In the genomic region with DNA sequence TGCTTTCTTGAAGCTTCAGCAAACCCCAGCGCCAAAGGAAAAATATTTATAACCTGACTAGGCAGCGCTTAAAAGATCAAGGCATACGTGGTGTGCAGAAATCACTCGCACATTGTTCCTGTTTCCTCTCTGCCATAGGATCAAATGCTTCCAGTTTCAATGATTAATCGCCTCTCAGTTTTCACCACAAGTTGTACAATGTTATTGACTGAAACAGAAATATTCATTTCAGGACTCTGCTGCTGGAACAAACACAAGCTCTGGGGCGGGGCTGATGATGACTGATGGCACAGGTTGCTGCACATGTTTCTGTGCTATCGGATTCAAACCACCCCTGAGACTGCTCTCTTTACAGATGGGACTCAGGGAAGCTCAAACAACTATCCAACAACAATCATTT, we compare ENCODE assay signal across 8 cellular contexts.
DNase-seq lines count a peak whose midpoint lies in the region; ATAC-seq and TF ChIP-seq lines count a peak whose summit lies in the region.

No MANE protein-coding gene starts in this region.

- H3K4me3 Mint-ChIP-seq in naive thymus-derived CD8-positive, alpha-beta T cell, result no peak overlapping the region

- H3K4me1 Mint-ChIP-seq in naive thymus-derived CD8-positive, alpha-beta T cell, result peaks cover 3 to 8% (median 4%) of the 10 kb centered on the region in 4 donors

- peaks cover 0 to 7% (median 0%) of the 10 kb centered on the region in 9 donors for H3K9me3 Mint-ChIP-seq in naive thymus-derived CD8-positive, alpha-beta T cell

- no peak overlapping the region for H3K4me3 ChIP-seq in brain microvascular endothelial cell (ENCODE audit: low read depth, low read length)

- peaks cover 13 to 51% (median 28%) of the 10 kb centered on the region in 5 donors for H3K27me3 Mint-ChIP-seq in naive thymus-derived CD8-positive, alpha-beta T cell

- peak; percentile 73 for DNase-seq in NOMO-1 treated with DMSO at 0.1 percent for 48 hours (lab: John Stamatoyannopoulos, UW; ENCODE audit: unreplicated experiment)
- peak; percentile 63 for DNase-seq in glomerular visceral epithelial cell (ENCODE audit: extremely low spot score)
- no peak for DNase-seq in naive thymus-derived CD8-positive, alpha-beta T cell
- no peak for DNase-seq in islet precursor cell
- no peak for DNase-seq in NCI-H1694 (lab: John Stamatoyannopoulos, UW)
- no peak for DNase-seq in brain microvascular endothelial cell

- no peak for TF ChIP-seq CTCF in brain microvascular endothelial cell (IDR thresholded peaks at IDR 0.05; ENCODE audit: low read depth, low read length, missing control alignments)

- ATAC-seq in GM18499 (IDR thresholded peaks at IDR 0.05; ENCODE audit: insufficient read depth, unreplicated experiment), result peak; percentile 85
- peak; percentile 82 for ATAC-seq in GM21786 (IDR thresholded peaks at IDR 0.05; ENCODE audit: unreplicated experiment)
- ATAC-seq in naive thymus-derived CD8-positive, alpha-beta T cell, result no peak

- H3K27ac Mint-ChIP-seq in naive thymus-derived CD8-positive, alpha-beta T cell, result no peak overlapping the region

- POLR2A ChIA-PET in naive thymus-derived CD8-positive, alpha-beta T cell (lab: Charles Lee), result no interaction called here

- H3K36me3 Mint-ChIP-seq in naive thymus-derived CD8-positive, alpha-beta T cell, result no peaks in the 10 kb centered on the region

- H3K27me3 ChIP-seq in brain microvascular endothelial cell (replicated peaks), result no peaks in the 10 kb centered on the region

- no peak overlapping the region for H3K27ac ChIP-seq in brain microvascular endothelial cell

- H3K36me3 ChIP-seq in brain microvascular endothelial cell (replicated peaks), result no peaks in the 10 kb centered on the region

- in situ Hi-C loops in brain microvascular endothelial cell (cut with HindIII; ENCODE audit: low pct_ligation_motif_present, low sequenced_read_pairs), result no loop called here

Comparison
In these comparisons a context has a peak if more than half of its experiments do, and no peak if none do; other contexts are left out.
1. ATAC-seq: peak in GM18499 (single experiment) and GM21786 (single experiment); none in naive thymus-derived CD8-positive, alpha-beta T cell (0 of 2).
2. DNase-seq: peak in NOMO-1 treated with DMSO at 0.1 percent for 48 hours (single experiment) and glomerular visceral epithelial cell (single experiment); none in naive thymus-derived CD8-positive, alpha-beta T cell (0 of 10), islet precursor cell (single experiment), NCI-H1694 (single experiment) and brain microvascular endothelial cell (single experiment).